ENCODE assay signal across 8 cellular contexts in genomic region chr2:230738391-230738811, GRCh38. TPM values are rescaled to one million over a fixed set of nuclear protein-coding genes. Genes with fewer than 3 reads are reported as not detected.
DNase-seq lines count a peak whose midpoint lies in the region; ATAC-seq, FAIRE-seq and TF ChIP-seq lines count a peak whose summit lies in the region.

No MANE protein-coding gene starts in this region.

- H3K27me3 Mint-ChIP-seq in activated naive CD8-positive, alpha-beta T cell: no peaks in the 10 kb centered on the region
- H3K27me3 Mint-ChIP-seq in activated naive CD8-positive, alpha-beta T cell treated with anti-CD3 and anti-CD28 coated beads, Interleukin-2, amount 50 U/mL, for 24 hours: no peaks in the 10 kb centered on the region
- no peaks in the 10 kb centered on the region for H3K27me3 Mint-ChIP-seq in activated naive CD8-positive, alpha-beta T cell treated with anti-CD3 and anti-CD28 coated beads, Interleukin-2, amount 10 ng/mL, durations not matched to agents 7 days and 5 days

- H3K36me3 ChIP-seq in HepG2 (replicated peaks in 1 of 2; ENCODE audit: control insufficient read depth in 1 of 2, insufficient read depth in 2 of 2, low read length in 2 of 2) (peaks cover 5% of the 10 kb centered on the region in 2 experiments; a peak in 2 of 5 replicates), uterus (no peaks in the 10 kb centered on the region)

- BruUV-seq in HepG2 (replicated peaks; lab: Mats Ljungman, UMichigan): no TSS peak

- H3K27me3 ChIP-seq in HepG2 (ENCODE audit: control insufficient read depth in 1 of 2, insufficient read depth in 2 of 2, low read length in 2 of 2): no peaks in the 10 kb centered on the region
- no peaks in the 10 kb centered on the region for H3K27me3 ChIP-seq in uterus

- H3K79me2 ChIP-seq in HepG2 (ENCODE audit: insufficient read depth, low read length): peaks cover 40% of the 10 kb centered on the region

- H3K9me3 ChIP-seq in HepG2 (ENCODE audit: low read length): no peaks in the 10 kb centered on the region
- no peaks in the 10 kb centered on the region for H3K9me3 ChIP-seq in uterus

- CTCF ChIA-PET in HepG2 (lab: Yijun Ruan, JAX; ENCODE audit: low intra/inter-chr PET ratio, low total read pairs): interaction anchor here (1.1 kb wide), 1 partner anchor 60 kb away, joined by 3 read pairs; no protein-coding TSS in a partner anchor

- ATAC-seq in activated naive CD8-positive, alpha-beta T cell treated with anti-CD3 and anti-CD28 coated beads, Interleukin-2, amount 50 U/mL, for 24 hours: no peak
- ATAC-seq in activated naive CD8-positive, alpha-beta T cell treated with anti-CD3 and anti-CD28 coated beads, Interleukin-2, amount 10 ng/mL, durations not matched to agents 7 days and 5 days (ENCODE audit: low read depth): peak; percentile 30
- ATAC-seq in HepG2 (peak; percentile 83), HG03045 (IDR thresholded peaks at IDR 0.05; ENCODE audit: unreplicated experiment) (no peak)

- peaks cover 40% of the 10 kb centered on the region for H4K20me1 ChIP-seq in HepG2 (ENCODE audit: insufficient read depth, low read length)

- FAIRE-seq in HepG2 (lab: Jason Lieb, UNC): no peak

- DNase-seq in activated naive CD8-positive, alpha-beta T cell treated with anti-CD3 and anti-CD28 coated beads, Interleukin-2, amount 50 U/mL, for 24 hours: no peak
- no peak for DNase-seq in activated naive CD8-positive, alpha-beta T cell treated with anti-CD3 and anti-CD28 coated beads, Interleukin-2, amount 10 ng/mL, durations not matched to agents 7 days and 5 days
- DNase-seq in HepG2 (ENCODE audit: low spot score): peak; percentile 35
- no peak for DNase-seq in uterus
- no peak for DNase-seq in NCI-H187 (lab: John Stamatoyannopoulos, UW)
- DNase-seq in activated CD8-positive, alpha-beta memory T cell treated with anti-CD3 and anti-CD28 coated beads, Interleukin-2, amount 50 U/mL, for 4 hours: no peak

- peaks cover 80% of the 10 kb centered on the region for H3K4me1 Mint-ChIP-seq in activated naive CD8-positive, alpha-beta T cell (ENCODE audit: low read depth)
- H3K4me1 Mint-ChIP-seq in activated naive CD8-positive, alpha-beta T cell treated with anti-CD3 and anti-CD28 coated beads, Interleukin-2, amount 50 U/mL, for 24 hours: peaks cover 71% of the 10 kb centered on the region
- H3K4me1 Mint-ChIP-seq in activated naive CD8-positive, alpha-beta T cell treated with anti-CD3 and anti-CD28 coated beads, Interleukin-2, amount 10 ng/mL, durations not matched to agents 7 days and 5 days: peaks cover 55% of the 10 kb centered on the region

- H3K9ac ChIP-seq in HepG2 (ENCODE audit: insufficient read depth, low read depth, low read length): no peak overlapping the region

- TF ChIP-seq RAD21 in HepG2 (CRISPR knock-in tag; IDR thresholded peaks at IDR 0.05): no peak

- TF ChIP-seq EP300 in HepG2 (IDR thresholded peaks at IDR 0.05; ENCODE audit: low read depth in 2 of 2, low read length in 2 of 2) (no peak; a peak in 1 of 4 replicates), HepG2 (CRISPR knock-in tag; IDR thresholded peaks at IDR 0.05; ENCODE audit: borderline replicate concordance) (no peak)

- peak overlapping the region; percentile 55 for H3K27ac Mint-ChIP-seq in activated naive CD8-positive, alpha-beta T cell
- H3K27ac Mint-ChIP-seq in activated naive CD8-positive, alpha-beta T cell treated with anti-CD3 and anti-CD28 coated beads, Interleukin-2, amount 50 U/mL, for 24 hours: no peak overlapping the region
- H3K27ac Mint-ChIP-seq in activated naive CD8-positive, alpha-beta T cell treated with anti-CD3 and anti-CD28 coated beads, Interleukin-2, amount 10 ng/mL, durations not matched to agents 7 days and 5 days: peak overlapping the region; percentile 35

- 4% methylated on average over 1 of the region's 1 CpG for WGBS in HepG2 (ENCODE audit: low lambda C conversion rate)

- TF ChIP-seq POLR2A in HepG2 (IDR thresholded peaks at IDR 0.05; ENCODE audit: insufficient read depth in 1 of 2, low read depth in 2 of 2, low read length in 2 of 2) (no peak), uterus (IDR thresholded peaks at IDR 0.05) (no peak)

- H3K4me2 ChIP-seq in HepG2 (ENCODE audit: low read depth, low read length): peak overlapping the region; percentile 65

- H2AFZ ChIP-seq in HepG2 (ENCODE audit: low read length): no peak overlapping the region

- H3K36me3 Mint-ChIP-seq in activated naive CD8-positive, alpha-beta T cell: peaks cover 14% of the 10 kb centered on the region
- H3K36me3 Mint-ChIP-seq in activated naive CD8-positive, alpha-beta T cell treated with anti-CD3 and anti-CD28 coated beads, Interleukin-2, amount 50 U/mL, for 24 hours (ENCODE audit: low read depth): peaks cover 29% of the 10 kb centered on the region
- H3K36me3 Mint-ChIP-seq in activated naive CD8-positive, alpha-beta T cell treated with anti-CD3 and anti-CD28 coated beads, Interleukin-2, amount 10 ng/mL, durations not matched to agents 7 days and 5 days: peaks cover 36% of the 10 kb centered on the region

- H3K4me3 Mint-ChIP-seq in activated naive CD8-positive, alpha-beta T cell: peak overlapping the region; percentile 36
- H3K4me3 Mint-ChIP-seq in activated naive CD8-positive, alpha-beta T cell treated with anti-CD3 and anti-CD28 coated beads, Interleukin-2, amount 50 U/mL, for 24 hours: no peak overlapping the region
- H3K4me3 Mint-ChIP-seq in activated naive CD8-positive, alpha-beta T cell treated with anti-CD3 and anti-CD28 coated beads, Interleukin-2, amount 10 ng/mL, durations not matched to agents 7 days and 5 days: peak overlapping the region; percentile 14

- intact Hi-C loops in HepG2 (cut with micrococcal nuclease; ENCODE audit: unreplicated experiment) (loop anchor here (2.0 kb wide), 2 partner anchors 24 to 26 kb away; partner anchors contain the start of gene CAB39), uterus (cut with DNase I; ENCODE audit: low total_unique reads) (no loop called here)

- POLR2A ChIA-PET in activated naive CD8-positive, alpha-beta T cell treated with anti-CD3 and anti-CD28 coated beads, Interleukin-2, amount 10 ng/mL, durations not matched to agents 7 days and 5 days (lab: Charles Lee): interaction anchor here (1.1 kb wide), 1 partner anchor 34 kb away, joined by 3 read pairs; no protein-coding TSS in a partner anchor
- POLR2A ChIA-PET in HepG2 (lab: Yijun Ruan, JAX): interaction anchor here (1.3 kb wide), 1 partner anchor 24 kb away, joined by 7 read pairs; no protein-coding TSS in a partner anchor

- peak overlapping the region; percentile 34 for H3K27ac ChIP-seq in HepG2 (ENCODE audit: extremely low read length, insufficient read depth, low read length)
- H3K27ac ChIP-seq in uterus: peak overlapping the region; percentile 33 to 62

- in situ Hi-C loops in HepG2 (cut with HindIII; ENCODE audit: extremely low pct_ligation_motif_present, low pct_unique_long_range_greater_than_20kb): no loop called here

- no peak for TF ChIP-seq CTCF in HepG2 (CRISPR knock-in tag; IDR thresholded peaks at IDR 0.05)
- no peak for TF ChIP-seq CTCF in uterus (IDR thresholded peaks at IDR 0.05)

- no peaks in the 10 kb centered on the region for H3K9me3 Mint-ChIP-seq in activated naive CD8-positive, alpha-beta T cell (ENCODE audit: low read depth)
- no peaks in the 10 kb centered on the region for H3K9me3 Mint-ChIP-seq in activated naive CD8-positive, alpha-beta T cell treated with anti-CD3 and anti-CD28 coated beads, Interleukin-2, amount 50 U/mL, for 24 hours
- no peaks in the 10 kb centered on the region for H3K9me3 Mint-ChIP-seq in activated naive CD8-positive, alpha-beta T cell treated with anti-CD3 and anti-CD28 coated beads, Interleukin-2, amount 10 ng/mL, durations not matched to agents 7 days and 5 days

- H3K4me1 ChIP-seq in HepG2 (ENCODE audit: insufficient read depth, low read length) (peaks cover 45% of the 10 kb centered on the region), uterus (peaks cover 0 to 7% of the 10 kb centered on the region in 2 donors)

- H3K4me3 ChIP-seq in HepG2 (replicated peaks in 1 of 3; ENCODE audit: insufficient read depth in 1 of 3, low read depth in 2 of 3, low read length in 3 of 3) (peak overlapping the region in 2 of 3 experiments; percentile 32 to 37; a peak in 4 of 6 replicates), uterus (no peak overlapping the region)

TF ChIP-seq in HepG2, 621 proteins besides CTCF, POLR2A, EP300 and RAD21 (continues in another document):
- TF ChIP-seq FOXA3 (CRISPR knock-in tag; IDR thresholded peaks at IDR 0.05): 0 out of 2 replicates have a peak, but pooled peaks have one; percentile 39
- TF ChIP-seq ZNF335 (CRISPR knock-in tag; IDR thresholded peaks at IDR 0.05): 0 out of 2 replicates have a peak, but pooled peaks have one; percentile 20
- TF ChIP-seq NPAS2 (CRISPR knock-in tag; IDR thresholded peaks at IDR 0.05; ENCODE audit: borderline replicate concordance): no peak

RNA-seq across cellular contexts. Expression of gene CAB39, which starts 25.8 kb away (rescaled TPM):
- 100 to 1,000 TPM; 138 to 143 TPM for total RNA-seq in activated naive CD8-positive, alpha-beta T cell treated with anti-CD3 and anti-CD28 coated beads, Interleukin-2, amount 10 ng/mL, durations not matched to agents 7 days and 5 days
- total RNA-seq in HepG2 (2016; rRNA removed; fragmentation: Illumina TruSeq; extraction: Trizol): 45.3 and 59.5 TPM in 2 replicates
- total RNA-seq in HepG2 (2016; cell fraction: cytosol; rRNA removed; fragmentation: Illumina TruSeq; extraction: Trizol; ENCODE audit: low read depth): 9.2 and 9.7 TPM in 2 replicates
- 46.6 and 55.2 TPM in 2 replicates for total RNA-seq in HepG2 (2016; cell fraction: insoluble cytoplasmic fraction; rRNA removed; fragmentation: Illumina TruSeq; extraction: Trizol)
- total RNA-seq in HepG2 (2016; cell fraction: membrane; rRNA removed; fragmentation: Illumina TruSeq; extraction: Trizol): 21.6 and 23.9 TPM in 2 replicates
- 33.9 and 39.0 TPM in 2 replicates for total RNA-seq in HepG2 (2016; cell fraction: nucleus; rRNA removed; fragmentation: Illumina TruSeq; extraction: Trizol)
- polyA plus RNA-seq in HepG2 (2011; rRNA removed): 18.8 and 19.3 TPM in 2 replicates
- 8.2 and 15.0 TPM in 2 replicates for polyA plus RNA-seq in HepG2 (2011; cell fraction: cytosol; rRNA removed)
- 10.7 and 15.8 TPM in 2 replicates for polyA plus RNA-seq in HepG2 (2011; cell fraction: nucleus; rRNA removed)
- 26.1 and 26.8 TPM in 2 replicates for polyA plus RNA-seq in HepG2 (2012)
- 2.2 and 2.5 TPM in 2 replicates for polyA plus RNA-seq in HepG2 (2016; cell fraction: cytosol; fragmentation: Illumina TruSeq; extraction: Trizol; ENCODE audit: low read depth)
- polyA plus RNA-seq in HepG2 (2016; cell fraction: insoluble cytoplasmic fraction; fragmentation: Illumina TruSeq; extraction: Trizol; ENCODE audit: low read depth): 44.1 and 46.7 TPM in 2 replicates
- 10.7 and 11.2 TPM in 2 replicates for polyA plus RNA-seq in HepG2 (2016; cell fraction: membrane; fragmentation: Illumina TruSeq; extraction: Trizol; ENCODE audit: low read depth)
- polyA plus RNA-seq in HepG2 (2016; cell fraction: nucleus; fragmentation: Illumina TruSeq; extraction: Trizol; ENCODE audit: insufficient read depth, low read depth): 30.1 and 35.6 TPM in 2 replicates
- polyA minus RNA-seq in HepG2 (2011; rRNA and poly(A)+ RNA removed; ENCODE audit: low replicate concordance): 20.0 and 27.9 TPM in 2 replicates
- polyA minus RNA-seq in HepG2 (2011; cell fraction: cytosol; rRNA and poly(A)+ RNA removed): 24.9 and 29.5 TPM in 2 replicates
- 29.0 and 50.4 TPM in 2 replicates for polyA minus RNA-seq in HepG2 (2011; cell fraction: nucleus; rRNA and poly(A)+ RNA removed)
- total RNA-seq in uterus: 100 to 1,000 TPM in 1 of 4 donors, 10 to 100 TPM in 3; 33.6 to 121 (median 78.0) TPM

Comparison
In these comparisons a context has a peak if more than half of its experiments do, and no peak if none do; other contexts are left out.
1. ATAC-seq: peak in activated naive CD8-positive, alpha-beta T cell treated with anti-CD3 and anti-CD28 coated beads, Interleukin-2, amount 10 ng/mL, durations not matched to agents 7 days and 5 days (single experiment) and HepG2 (single experiment); none in activated naive CD8-positive, alpha-beta T cell treated with anti-CD3 and anti-CD28 coated beads, Interleukin-2, amount 50 U/mL, for 24 hours (single experiment) and HG03045 (single experiment).
2. H3K4me3 ChIP-seq: peak in HepG2 (2 of 3); none in uterus (0 of 2).